ENCODE assay signal across 10 cellular contexts in genomic region chr15:68599560-68600071, GRCh38. TPM values are rescaled to one million over a fixed set of nuclear protein-coding genes. Genes with fewer than 3 reads are reported as not detected.
DNase-seq lines count a peak whose midpoint lies in the region; ATAC-seq, FAIRE-seq and TF ChIP-seq lines count a peak whose summit lies in the region.
"Had no signal": no experiment of that assay in that cellular context is flagged by ENCODE, and none has a peak within 500 bp of the region (broad histone marks: within the 10 kb centered on the region; RNA-seq: fewer than 3 reads in every experiment).

No MANE protein-coding gene starts in this region.

- peak overlapping the region; percentile 72 for H3K4me3 Mint-ChIP-seq in neural crest cell
- no peak overlapping the region for H3K4me3 Mint-ChIP-seq in mesothelial cell of epicardium

- H3K27ac ChIP-seq in cingulate gyrus (ENCODE audit: low read depth, low read length): peak overlapping the region; percentile 85
- H3K27ac ChIP-seq: neutrophil, SJSA1 had no signal

- H3K27ac Mint-ChIP-seq in neural crest cell (ENCODE audit: unreplicated experiment): peak overlapping the region; percentile 97
- H3K27ac Mint-ChIP-seq in mesothelial cell of epicardium: no peak overlapping the region

- ATAC-seq in GM18909 (IDR thresholded peaks at IDR 0.05; ENCODE audit: poor library complexity, unreplicated experiment): no peak

- DNase-seq in D721Med (ENCODE audit: insufficient read length, low spot score) (peak; percentile 67), NCI-H146 (lab: John Stamatoyannopoulos, UW) (peak; percentile 91), neural crest cell (ENCODE audit: low read depth, low spot score) (peak; percentile 73), NCI-H2171 (lab: John Stamatoyannopoulos, UW) (no peak), mesothelial cell of epicardium (ENCODE audit: low spot score in 2 of 2, unreplicated experiment in 2 of 2) (no peak)
- DNase-seq in activated CD8-positive, alpha-beta memory T cell treated with anti-CD3 and anti-CD28 coated beads, Interleukin-2, amount 50 U/mL, for 48 hours: no peak

- TF ChIP-seq CTCF in D721Med (IDR thresholded peaks at IDR 0.05; ENCODE audit: insufficient read depth, missing control alignments) (no peak), neural crest cell (conservative IDR thresholded peaks at IDR 0.05) (no peak), mesothelial cell of epicardium (IDR thresholded peaks at IDR 0.05; ENCODE audit: unreplicated experiment) (no peak)

- H3K4me1 Mint-ChIP-seq in neural crest cell (peaks cover 82% of the 10 kb centered on the region), mesothelial cell of epicardium (peaks cover 22% of the 10 kb centered on the region)

- no peaks in the 10 kb centered on the region for H3K27me3 Mint-ChIP-seq in neural crest cell (ENCODE audit: low read depth)
- H3K27me3 Mint-ChIP-seq in mesothelial cell of epicardium (ENCODE audit: low read depth): peaks cover 2% of the 10 kb centered on the region

- H3K36me3 Mint-ChIP-seq in neural crest cell (ENCODE audit: low read depth): no peaks in the 10 kb centered on the region
- H3K36me3 Mint-ChIP-seq in mesothelial cell of epicardium: no peaks in the 10 kb centered on the region

- H3K9me3 Mint-ChIP-seq in neural crest cell: no peaks in the 10 kb centered on the region
- H3K9me3 Mint-ChIP-seq in mesothelial cell of epicardium: no peaks in the 10 kb centered on the region

- no peak for FAIRE-seq in D721Med (lab: Jason Lieb, UNC)

RNA-seq across cellular contexts. Expression of gene CORO2B, which starts 20.8 kb away (rescaled TPM):
- 21.3 and 23.1 TPM in 2 replicates for total RNA-seq in neural crest cell
- 1.00 to 1.1 TPM (median 1.1 TPM) in 3 replicates for total RNA-seq in mesothelial cell of epicardium
- total RNA-seq: SJSA1 had no signal

Comparison
In these comparisons a context has a peak if more than half of its experiments do, and no peak if none do; other contexts are left out.
1. DNase-seq: peak in D721Med (single experiment), NCI-H146 (single experiment) and neural crest cell (single experiment); none in NCI-H2171 (single experiment), mesothelial cell of epicardium (0 of 2) and activated CD8-positive, alpha-beta memory T cell treated with anti-CD3 and anti-CD28 coated beads, Interleukin-2, amount 50 U/mL, for 48 hours (single experiment).
2. RNA of gene CORO2B, which starts 20.8 kb away (total RNA-seq): 21.3 to 23.1 TPM in neural crest cell; 1.00 to 1.1 TPM in mesothelial cell of epicardium; every median in the first group is over 10 times any median in the second.